Comparison of ENCODE assay signal across 8 cellular contexts in genomic region chr1:14924455-14925325, GRCh38.
DNase-seq lines count a peak whose midpoint lies in the region; ATAC-seq and TF ChIP-seq lines count a peak whose summit lies in the region.

No MANE protein-coding gene starts in this region.

- intact Hi-C loops in sciatic nerve (cut with DNase I): loop anchor here (10.0 kb wide), 1 partner anchor 110 kb away; no protein-coding TSS in a partner anchor

- DNase-seq in NCI-H345 (lab: John Stamatoyannopoulos, UW) (peak; percentile 31), NCI-H345 treated with DMSO at 0.1 percent for 48 hours (lab: John Stamatoyannopoulos, UW; ENCODE audit: unreplicated experiment) (no peak), NCI-H2227 treated with DMSO at 0.1 percent for 48 hours (lab: John Stamatoyannopoulos, UW) (peak; percentile 33), sciatic nerve (ENCODE audit: low spot score) (no peak), H4 (ENCODE audit: low spot score) (no peak), GDM1 (lab: John Stamatoyannopoulos, UW) (no peak)

- H3K27me3 Mint-ChIP-seq in brain: peaks cover 20% of the 10 kb centered on the region

- H3K4me1 ChIP-seq in iPS-18a (ENCODE audit: control insufficient read depth, low read depth, low read length): peaks cover 5% of the 10 kb centered on the region

- H3K27ac ChIP-seq in iPS-18a (ENCODE audit: low read length): no peak overlapping the region

- H3K27me3 ChIP-seq in iPS-18a (ENCODE audit: control insufficient read depth, insufficient read depth, low read length): peaks cover 41% of the 10 kb centered on the region

- H3K36me3 ChIP-seq in iPS-18a (ENCODE audit: control insufficient read depth, low read depth, low read length): no peaks in the 10 kb centered on the region

- no peaks in the 10 kb centered on the region for H3K9me3 ChIP-seq in iPS-18a (ENCODE audit: control insufficient read depth, low read depth, low read length)

- H3K4me1 Mint-ChIP-seq in brain: peaks cover 50% of the 10 kb centered on the region

- peak overlapping the region; percentile 59 for H3K4me3 ChIP-seq in iPS-18a (ENCODE audit: low read length)

- H3K9me3 Mint-ChIP-seq in brain: peaks cover 0 to 3% (median 0%) of the 10 kb centered on the region in 5 experiments

- H3K9ac ChIP-seq in iPS-18a (ENCODE audit: low read length): no peak overlapping the region

- TF ChIP-seq CTCF in brain (conservative IDR thresholded peaks at IDR 0.05): peak in 1 of 2 experiments; percentile 28

- H3K4me3 Mint-ChIP-seq in brain: peak overlapping the region; percentile 86 to 91 (median 88)

- peak; percentile 43 for ATAC-seq in sciatic nerve

- H3K27ac Mint-ChIP-seq in brain: peak overlapping the region; percentile 39 to 81 (median 75)

- H3K36me3 Mint-ChIP-seq in brain: no peaks in the 10 kb centered on the region

Comparison
In these comparisons a context has a peak if more than half of its experiments do, and no peak if none do; other contexts are left out.
1. DNase-seq: peak in NCI-H345 (single experiment) and NCI-H2227 treated with DMSO at 0.1 percent for 48 hours (single experiment); none in NCI-H345 treated with DMSO at 0.1 percent for 48 hours (single experiment), sciatic nerve (single experiment), H4 (single experiment) and GDM1 (single experiment).